ENCODE assay signal across 2 cellular contexts in the genomic region with DNA sequence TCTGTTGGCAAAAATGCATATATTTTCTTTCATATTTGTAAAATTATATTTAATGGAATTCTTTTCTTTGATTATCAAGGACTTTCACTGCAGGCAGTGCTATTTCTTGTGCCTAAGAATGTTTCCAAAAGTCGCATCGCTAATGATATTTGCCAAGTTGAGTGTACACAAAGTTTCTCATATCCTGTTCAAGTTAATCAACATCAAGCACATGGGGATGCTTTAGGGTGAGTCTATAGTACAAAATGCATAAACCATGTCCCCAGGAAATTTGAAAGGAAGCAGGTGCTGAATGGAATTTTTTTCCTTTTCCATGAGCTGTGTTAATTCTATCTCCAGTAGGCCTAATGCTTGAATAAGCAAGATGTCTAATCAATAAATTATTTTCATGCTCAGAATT.
TF ChIP-seq lines count a peak whose summit lies in the region.

No MANE protein-coding gene starts in this region.

TF ChIP-seq in HepG2, 621 proteins besides CTCF, POLR2A, EP300 and RAD21 (continued from another document and continues in another):
- TF ChIP-seq KIAA2018 (CRISPR knock-in tag; IDR thresholded peaks at IDR 0.05; ENCODE audit: borderline replicate concordance): no peak
- no peak for TF ChIP-seq NR1H2 (CRISPR knock-in tag; IDR thresholded peaks at IDR 0.05; ENCODE audit: borderline replicate concordance, low read depth)
- TF ChIP-seq, protein P1, sequence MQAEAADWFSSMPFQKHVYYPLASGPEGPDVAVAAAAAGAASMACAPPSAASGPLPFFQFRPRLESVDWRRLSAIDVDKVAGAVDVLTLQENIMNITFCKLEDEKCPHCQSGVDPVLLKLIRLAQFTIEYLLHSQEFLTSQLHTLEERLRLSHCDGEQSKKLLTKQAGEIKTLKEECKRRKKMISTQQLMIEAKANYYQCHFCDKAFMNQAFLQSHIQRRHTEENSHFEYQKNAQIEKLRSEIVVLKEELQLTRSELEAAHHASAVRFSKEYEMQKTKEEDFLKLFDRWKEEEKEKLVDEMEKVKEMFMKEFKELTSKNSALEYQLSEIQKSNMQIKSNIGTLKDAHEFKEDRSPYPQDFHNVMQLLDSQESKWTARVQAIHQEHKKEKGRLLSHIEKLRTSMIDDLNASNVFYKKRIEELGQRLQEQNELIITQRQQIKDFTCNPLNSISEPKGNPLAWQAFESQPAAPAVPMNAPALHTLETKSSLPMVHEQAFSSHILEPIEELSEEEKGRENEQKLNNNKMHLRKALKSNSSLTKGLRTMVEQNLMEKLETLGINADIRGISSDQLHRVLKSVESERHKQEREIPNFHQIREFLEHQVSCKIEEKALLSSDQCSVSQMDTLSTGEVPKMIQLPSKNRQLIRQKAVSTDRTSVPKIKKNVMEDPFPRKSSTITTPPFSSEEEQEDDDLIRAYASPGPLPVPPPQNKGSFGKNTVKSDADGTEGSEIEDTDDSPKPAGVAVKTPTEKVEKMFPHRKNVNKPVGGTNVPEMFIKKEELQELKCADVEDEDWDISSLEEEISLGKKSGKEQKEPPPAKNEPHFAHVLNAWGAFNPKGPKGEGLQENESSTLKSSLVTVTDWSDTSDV (CRISPR knock-in tag; IDR thresholded peaks at IDR 0.05): no peak

TF ChIP-seq in GM12878, 131 proteins besides CTCF, POLR2A, EP300 and RAD21 (continued from another document):
- TF ChIP-seq TCF7 (IDR thresholded peaks at IDR 0.05; ENCODE audit: borderline replicate concordance) (no peak), HCFC1 (IDR thresholded peaks at IDR 0.05; ENCODE audit: low read length) (no peak)
